1 cellular context compared by ENCODE assay signal in the genomic region with DNA sequence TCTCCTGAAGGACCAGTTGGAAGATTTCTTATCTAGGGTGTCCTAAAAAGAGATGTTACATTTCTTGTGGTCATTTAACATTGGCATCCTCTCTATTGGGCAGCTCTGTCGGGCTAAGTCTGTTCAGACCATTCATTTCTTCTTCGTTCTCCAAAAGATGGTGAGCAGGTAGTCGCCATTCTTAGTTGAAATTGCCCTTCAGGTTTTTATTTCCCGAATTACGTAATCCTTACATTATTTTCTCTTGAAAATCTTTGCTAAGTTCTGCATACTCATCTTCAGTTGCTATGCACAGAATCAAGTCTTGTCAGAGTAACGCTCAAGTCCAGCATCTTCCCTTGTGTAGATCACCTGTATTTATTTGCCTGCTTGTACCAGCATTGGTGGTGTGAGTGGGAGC.
TF ChIP-seq lines count a peak whose summit lies in the region.

No MANE protein-coding gene starts in this region.

TF ChIP-seq in SK-N-SH treated with all-trans-retinoic acid at 6 μM for 48 hours, 23 proteins besides CTCF, POLR2A, EP300 and RAD21 (continued from another document):
- TF ChIP-seq, protein P1, sequence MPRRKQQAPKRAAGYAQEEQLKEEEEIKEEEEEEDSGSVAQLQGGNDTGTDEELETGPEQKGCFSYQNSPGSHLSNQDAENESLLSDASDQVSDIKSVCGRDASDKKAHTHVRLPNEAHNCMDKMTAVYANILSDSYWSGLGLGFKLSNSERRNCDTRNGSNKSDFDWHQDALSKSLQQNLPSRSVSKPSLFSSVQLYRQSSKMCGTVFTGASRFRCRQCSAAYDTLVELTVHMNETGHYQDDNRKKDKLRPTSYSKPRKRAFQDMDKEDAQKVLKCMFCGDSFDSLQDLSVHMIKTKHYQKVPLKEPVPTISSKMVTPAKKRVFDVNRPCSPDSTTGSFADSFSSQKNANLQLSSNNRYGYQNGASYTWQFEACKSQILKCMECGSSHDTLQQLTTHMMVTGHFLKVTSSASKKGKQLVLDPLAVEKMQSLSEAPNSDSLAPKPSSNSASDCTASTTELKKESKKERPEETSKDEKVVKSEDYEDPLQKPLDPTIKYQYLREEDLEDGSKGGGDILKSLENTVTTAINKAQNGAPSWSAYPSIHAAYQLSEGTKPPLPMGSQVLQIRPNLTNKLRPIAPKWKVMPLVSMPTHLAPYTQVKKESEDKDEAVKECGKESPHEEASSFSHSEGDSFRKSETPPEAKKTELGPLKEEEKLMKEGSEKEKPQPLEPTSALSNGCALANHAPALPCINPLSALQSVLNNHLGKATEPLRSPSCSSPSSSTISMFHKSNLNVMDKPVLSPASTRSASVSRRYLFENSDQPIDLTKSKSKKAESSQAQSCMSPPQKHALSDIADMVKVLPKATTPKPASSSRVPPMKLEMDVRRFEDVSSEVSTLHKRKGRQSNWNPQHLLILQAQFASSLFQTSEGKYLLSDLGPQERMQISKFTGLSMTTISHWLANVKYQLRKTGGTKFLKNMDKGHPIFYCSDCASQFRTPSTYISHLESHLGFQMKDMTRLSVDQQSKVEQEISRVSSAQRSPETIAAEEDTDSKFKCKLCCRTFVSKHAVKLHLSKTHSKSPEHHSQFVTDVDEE (CRISPR knock-in tag; IDR thresholded peaks at IDR 0.05), result no peak
- TF ChIP-seq ESRRG (CRISPR knock-in tag; IDR thresholded peaks at IDR 0.05) (no peak), ZNF70 (CRISPR knock-in tag; IDR thresholded peaks at IDR 0.05) (no peak)
TF ChIP-seq in SK-N-SH treated with all-trans-retinoic acid at 6 μM for 48 hours: peak in this region for 0.
